Comparison of ENCODE assay signal across 1 cellular context in the genomic region with DNA sequence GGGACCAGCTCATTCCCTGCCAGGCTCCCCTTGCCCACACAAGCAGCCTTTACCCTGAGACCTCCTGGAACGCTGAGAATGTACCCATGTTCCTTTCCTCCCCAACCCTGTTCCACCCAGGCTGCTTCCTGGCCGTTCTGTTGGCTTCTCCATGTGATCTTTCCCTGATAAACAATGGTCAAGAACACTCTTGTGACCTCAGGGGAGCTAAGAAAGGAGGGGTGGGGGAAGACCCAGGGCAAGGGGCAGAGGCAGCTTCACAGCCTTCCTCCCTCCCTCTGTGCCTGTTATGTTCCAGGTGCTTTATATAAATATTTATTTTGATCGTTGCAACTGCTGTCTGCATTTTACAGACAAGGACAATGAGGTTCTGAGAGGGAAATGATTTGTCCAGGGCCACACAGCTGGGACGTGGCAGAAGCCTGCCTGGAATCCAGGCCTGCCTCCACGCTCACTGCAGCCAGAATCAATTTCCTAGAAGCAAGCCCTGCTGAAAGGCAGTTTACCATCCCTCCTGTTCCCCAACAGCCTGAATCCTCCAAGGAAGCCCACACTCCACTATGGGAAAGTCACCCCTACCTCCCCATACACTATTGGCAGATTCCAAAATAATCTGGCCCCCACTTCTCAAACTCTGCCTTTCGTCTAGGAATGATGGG.
TF ChIP-seq lines count a peak whose summit lies in the region.

No MANE protein-coding gene starts in this region.

TF ChIP-seq in IMR-90, 13 proteins besides CTCF, POLR2A, EP300 and RAD21:
- no peak for TF ChIP-seq SMC3 (IDR thresholded peaks at IDR 0.05; ENCODE audit: low read depth, low read length)
- no peak for TF ChIP-seq RCOR1 (IDR thresholded peaks at IDR 0.05; ENCODE audit: insufficient replicate concordance, low read length)
- TF ChIP-seq, protein P1, sequence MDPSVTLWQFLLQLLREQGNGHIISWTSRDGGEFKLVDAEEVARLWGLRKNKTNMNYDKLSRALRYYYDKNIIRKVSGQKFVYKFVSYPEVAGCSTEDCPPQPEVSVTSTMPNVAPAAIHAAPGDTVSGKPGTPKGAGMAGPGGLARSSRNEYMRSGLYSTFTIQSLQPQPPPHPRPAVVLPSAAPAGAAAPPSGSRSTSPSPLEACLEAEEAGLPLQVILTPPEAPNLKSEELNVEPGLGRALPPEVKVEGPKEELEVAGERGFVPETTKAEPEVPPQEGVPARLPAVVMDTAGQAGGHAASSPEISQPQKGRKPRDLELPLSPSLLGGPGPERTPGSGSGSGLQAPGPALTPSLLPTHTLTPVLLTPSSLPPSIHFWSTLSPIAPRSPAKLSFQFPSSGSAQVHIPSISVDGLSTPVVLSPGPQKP (IDR thresholded peaks at IDR 0.05; ENCODE audit: borderline replicate concordance, low read depth, low read length), result no peak
- no peak for TF ChIP-seq MAZ (IDR thresholded peaks at IDR 0.05; ENCODE audit: borderline replicate concordance, low read depth, low read length)
- no peak for TF ChIP-seq MAFK (IDR thresholded peaks at IDR 0.05; ENCODE audit: low read depth, low read length)
- TF ChIP-seq, protein P2, sequence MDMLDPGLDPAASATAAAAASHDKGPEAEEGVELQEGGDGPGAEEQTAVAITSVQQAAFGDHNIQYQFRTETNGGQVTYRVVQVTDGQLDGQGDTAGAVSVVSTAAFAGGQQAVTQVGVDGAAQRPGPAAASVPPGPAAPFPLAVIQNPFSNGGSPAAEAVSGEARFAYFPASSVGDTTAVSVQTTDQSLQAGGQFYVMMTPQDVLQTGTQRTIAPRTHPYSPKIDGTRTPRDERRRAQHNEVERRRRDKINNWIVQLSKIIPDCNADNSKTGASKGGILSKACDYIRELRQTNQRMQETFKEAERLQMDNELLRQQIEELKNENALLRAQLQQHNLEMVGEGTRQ (IDR thresholded peaks at IDR 0.05; ENCODE audit: low read depth, low read length), result no peak
- TF ChIP-seq NFE2L2 (IDR thresholded peaks at IDR 0.05; ENCODE audit: low read depth, low read length), result no peak
- TF ChIP-seq BHLHE40 (IDR thresholded peaks at IDR 0.05; ENCODE audit: low read depth, low read length), result no peak
- no peak for TF ChIP-seq CEBPB (IDR thresholded peaks at IDR 0.05; ENCODE audit: low read depth, low read length)
- no peak for TF ChIP-seq RFX5 (IDR thresholded peaks at IDR 0.05; ENCODE audit: low read depth, low read length)
- no peak for TF ChIP-seq MXI1 (IDR thresholded peaks at IDR 0.05; ENCODE audit: borderline replicate concordance, low read depth, low read length)
- TF ChIP-seq FOS (IDR thresholded peaks at IDR 0.05; ENCODE audit: low read depth, low read length), result no peak
- no peak for TF ChIP-seq CHD1 (IDR thresholded peaks at IDR 0.05; ENCODE audit: low read depth, low read length)
TF ChIP-seq in IMR-90: peak in this region for 0.
